In genomic region chr11:17013548-17014320, GRCh38 we compare ENCODE assay signal across 1 cellular context.
TF ChIP-seq lines count a peak whose summit lies in the region.

No MANE protein-coding gene starts in this region.

TF ChIP-seq in HepG2, 621 proteins besides CTCF, POLR2A, EP300 and RAD21 (continued from another document and continues in another):
- TF ChIP-seq ZNF503 (CRISPR knock-in tag; IDR thresholded peaks at IDR 0.05) (no peak), GRHL1 (CRISPR knock-in tag; conservative IDR thresholded peaks at IDR 0.05) (no peak), KAT2B (IDR thresholded peaks at IDR 0.05; ENCODE audit: borderline replicate concordance, low read depth, low read length) (no peak), CREB1 (IDR thresholded peaks at IDR 0.05) (no peak), CREB1 (CRISPR knock-in tag; IDR thresholded peaks at IDR 0.05) (no peak), ZSCAN30 (CRISPR knock-in tag; IDR thresholded peaks at IDR 0.05) (no peak), ISL2 (CRISPR knock-in tag; IDR thresholded peaks at IDR 0.05) (0 out of 2 replicates have a peak, but pooled peaks have one; percentile 19), ZFP91 (CRISPR knock-in tag; IDR thresholded peaks at IDR 0.05; ENCODE audit: borderline replicate concordance) (peak; percentile 32; the same call in 1 of the 2 replicates), ZNF614 (CRISPR knock-in tag; IDR thresholded peaks at IDR 0.05; ENCODE audit: borderline replicate concordance) (no peak), MAX (IDR thresholded peaks at IDR 0.05) (no peak; the same call in 1 of the 2 replicates), EED (CRISPR knock-in tag; IDR thresholded peaks at IDR 0.05) (no peak; the same call in 1 of the 2 replicates), SRSF1 (optimal IDR thresholded peaks at IDR 0.05; ENCODE audit: low read depth, low read length) (no peak), FOXA3 (CRISPR knock-in tag; IDR thresholded peaks at IDR 0.05) (no peak), ZNF619 (CRISPR knock-in tag; IDR thresholded peaks at IDR 0.05) (no peak), FOXK1 (CRISPR knock-in tag; IDR thresholded peaks at IDR 0.05; ENCODE audit: borderline replicate concordance, low read depth) (no peak), ZNF496 (CRISPR knock-in tag; IDR thresholded peaks at IDR 0.05; ENCODE audit: insufficient replicate concordance) (no peak), KLF13 (CRISPR knock-in tag; IDR thresholded peaks at IDR 0.05) (no peak), ZNF281 (CRISPR knock-in tag; IDR thresholded peaks at IDR 0.05; ENCODE audit: borderline replicate concordance) (peak; percentile 29), NCOA5 (CRISPR knock-in tag; IDR thresholded peaks at IDR 0.05) (no peak), ZNF326 (CRISPR knock-in tag; IDR thresholded peaks at IDR 0.05; ENCODE audit: borderline replicate concordance) (no peak), ZNF737 (CRISPR knock-in tag; IDR thresholded peaks at IDR 0.05; ENCODE audit: borderline replicate concordance) (no peak), AHR (CRISPR knock-in tag; IDR thresholded peaks at IDR 0.05) (no peak), ZNF615 (CRISPR knock-in tag; IDR thresholded peaks at IDR 0.05; ENCODE audit: borderline replicate concordance) (no peak), ZBTB49 (CRISPR knock-in tag; IDR thresholded peaks at IDR 0.05; ENCODE audit: borderline replicate concordance) (no peak), SKI (IDR thresholded peaks at IDR 0.05; ENCODE audit: partially characterized antibody) (peak; percentile 54), ZNF761 (CRISPR knock-in tag; conservative IDR thresholded peaks at IDR 0.05) (peak; percentile 44; the same call in 1 of the 2 replicates), BCL6 (CRISPR knock-in tag; IDR thresholded peaks at IDR 0.05) (no peak), SNAI1 (CRISPR knock-in tag; IDR thresholded peaks at IDR 0.05; ENCODE audit: borderline replicate concordance) (0 out of 2 replicates have a peak, but pooled peaks have one; percentile 43), ZNF558 (CRISPR knock-in tag; IDR thresholded peaks at IDR 0.05; ENCODE audit: borderline replicate concordance) (no peak), SMAD3 (CRISPR knock-in tag; IDR thresholded peaks at IDR 0.05) (no peak), ZC3H4 (CRISPR knock-in tag; IDR thresholded peaks at IDR 0.05; ENCODE audit: borderline replicate concordance) (no peak), ZNF251 (CRISPR knock-in tag; IDR thresholded peaks at IDR 0.05) (no peak), ZNF10 (CRISPR knock-in tag; IDR thresholded peaks at IDR 0.05; ENCODE audit: borderline replicate concordance, low read depth) (no peak), CEBPG (CRISPR knock-in tag; IDR thresholded peaks at IDR 0.05) (no peak), ISX (CRISPR knock-in tag; conservative IDR thresholded peaks at IDR 0.05) (no peak), HOXA5 (CRISPR knock-in tag; IDR thresholded peaks at IDR 0.05) (peak; percentile 72; the same call in 1 of the 2 replicates), ZNF446 (CRISPR knock-in tag; IDR thresholded peaks at IDR 0.05) (peak; percentile 67; the same call in 1 of the 2 replicates), ZNF407 (CRISPR knock-in tag; IDR thresholded peaks at IDR 0.05; ENCODE audit: not compliant biosample characterization) (no peak), ZNF335 (CRISPR knock-in tag; IDR thresholded peaks at IDR 0.05) (no peak), ZNF563 (CRISPR knock-in tag; IDR thresholded peaks at IDR 0.05) (peak; percentile 72; the same call in 1 of the 2 replicates), YY1 (IDR thresholded peaks at IDR 0.05; ENCODE audit: insufficient read depth, insufficient replicate concordance, low read depth, low read length) (no peak), NCOR1 (IDR thresholded peaks at IDR 0.05; ENCODE audit: borderline replicate concordance, low read length) (no peak), XRCC5 (optimal IDR thresholded peaks at IDR 0.05; ENCODE audit: low read length) (no peak)
